24 cellular contexts compared by ENCODE assay signal in the genomic region with DNA sequence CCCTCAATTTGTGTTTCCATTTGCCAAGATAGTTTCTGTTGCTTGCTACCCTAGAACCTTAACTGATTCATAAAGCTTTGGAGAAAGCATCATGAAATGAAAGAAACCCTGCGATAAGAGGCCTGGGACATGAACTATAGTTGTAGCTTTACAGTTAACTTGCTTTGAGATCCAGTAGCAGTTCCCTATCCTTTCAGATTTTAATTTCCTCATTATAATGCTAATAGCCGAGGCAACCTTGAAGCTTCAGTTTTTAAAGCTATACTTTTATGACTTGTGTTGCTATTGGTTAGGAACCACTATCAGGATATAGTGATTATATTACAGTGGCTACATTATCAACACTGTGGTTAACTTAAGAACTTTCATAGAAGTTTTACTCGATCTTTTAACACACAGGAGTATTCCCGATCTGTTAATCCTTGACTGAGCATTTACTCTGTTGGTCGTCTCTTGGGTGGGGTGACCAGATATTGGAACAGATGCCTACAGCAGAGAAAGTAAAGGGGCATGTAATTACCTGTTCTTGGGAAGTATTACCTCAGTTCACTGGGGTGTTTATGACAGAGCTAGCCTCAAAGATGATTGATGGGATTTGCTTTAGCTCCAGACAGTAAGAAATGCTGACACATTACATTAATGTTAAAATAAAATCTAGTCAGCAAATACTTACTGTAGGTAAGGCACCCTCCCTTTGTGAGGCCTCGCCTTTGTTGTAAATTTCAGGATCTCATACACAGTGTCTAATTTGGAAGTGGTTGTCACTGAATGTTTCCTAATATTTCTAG.
"Had no signal": no experiment of that assay in that cellular context is flagged by ENCODE, and none has a peak within 500 bp of the region (broad histone marks: within the 10 kb centered on the region; RNA-seq: fewer than 3 reads in every experiment).

No MANE protein-coding gene starts in this region.

- H3K4me1 ChIP-seq: colonic mucosa, esophagus muscularis mucosa, lower lobe of right lung, parathyroid adenoma, suprapubic skin had no signal

- H2AFZ ChIP-seq: parathyroid adenoma had no signal

- H3K9me3 ChIP-seq: colonic mucosa, lower lobe of right lung, neutrophil, suprapubic skin had no signal

- H3K27ac Mint-ChIP-seq: activated CD4-positive, alpha-beta T cell treated with anti-CD3 and anti-CD28 coated beads, Interleukin-2, amount 10 ng/mL, durations not matched to agents 24 days and 14 days; activated CD8-positive, alpha-beta T cell treated with anti-CD3 and anti-CD28 coated beads for 36 hours; activated naive CD4-positive, alpha-beta T cell treated with anti-CD3 and anti-CD28 coated beads for 36 hours; activated T-helper 17 cell treated with anti-CD3 and anti-CD28 coated beads, Interleukin-2, amount 50 U/mL, for 72 hours; brain; mesothelial cell of epicardium; natural killer cell treated with Interleukin-12 subunit alpha and Interleukin-12 subunit beta and Interleukin-15 and Interleukin-18, amount 100 ng/mL, for 72 hours had no signal

- H3K79me2 ChIP-seq: parathyroid adenoma had no signal

- H3K36me3 ChIP-seq: colonic mucosa, esophagus muscularis mucosa, lower lobe of right lung, neutrophil, suprapubic skin had no signal

- H3K4me3 Mint-ChIP-seq: activated CD4-positive, alpha-beta T cell treated with anti-CD3 and anti-CD28 coated beads, Interleukin-2, amount 10 ng/mL, durations not matched to agents 24 days and 14 days; activated CD8-positive, alpha-beta T cell treated with anti-CD3 and anti-CD28 coated beads for 36 hours; activated naive CD4-positive, alpha-beta T cell treated with anti-CD3 and anti-CD28 coated beads for 36 hours; activated T-helper 17 cell treated with anti-CD3 and anti-CD28 coated beads, Interleukin-2, amount 50 U/mL, for 72 hours; brain; central memory CD8-positive, alpha-beta T cell; mesothelial cell of epicardium; natural killer cell treated with Interleukin-12 subunit alpha and Interleukin-12 subunit beta and Interleukin-15 and Interleukin-18, amount 100 ng/mL, for 72 hours; stimulated activated naive CD8-positive, alpha-beta T cell treated with anti-CD3 and anti-CD28 coated beads, Interleukin-15, amount 100 ng/mL, for 72 hours had no signal

- H3K4me3 ChIP-seq: colonic mucosa, esophagus muscularis mucosa, lower lobe of right lung, smooth muscle cell, suprapubic skin had no signal

- H3K9me3 Mint-ChIP-seq: activated T-helper 17 cell treated with anti-CD3 and anti-CD28 coated beads, Interleukin-2, amount 50 U/mL, for 72 hours had no signal

- ATAC-seq: activated CD8-positive, alpha-beta T cell treated with anti-CD3 and anti-CD28 coated beads for 36 hours; activated T-helper 17 cell treated with anti-CD3 and anti-CD28 coated beads, Interleukin-2, amount 50 U/mL, for 72 hours; lower lobe of right lung; natural killer cell treated with Interleukin-12 subunit alpha and Interleukin-12 subunit beta and Interleukin-15 and Interleukin-18, amount 100 ng/mL, for 72 hours; sciatic nerve; stimulated activated naive CD8-positive, alpha-beta T cell treated with anti-CD3 and anti-CD28 coated beads, Interleukin-15, amount 100 ng/mL, for 72 hours had no signal

- H3K27ac ChIP-seq: colonic mucosa, esophagus muscularis mucosa, lower lobe of right lung, neutrophil, parathyroid adenoma, suprapubic skin had no signal

- DNase-seq: activated CD4-positive, alpha-beta T cell treated with anti-CD3 and anti-CD28 coated beads, Interleukin-2, amount 10 ng/mL, durations not matched to agents 24 days and 14 days; activated CD8-positive, alpha-beta T cell treated with anti-CD3 and anti-CD28 coated beads for 36 hours; activated naive CD4-positive, alpha-beta T cell treated with anti-CD3 and anti-CD28 coated beads for 36 hours; activated T-cell treated with anti-CD3 and anti-CD28 coated beads, Interleukin-2, amount 50 U/mL, for 1 hour; colonic mucosa; islet precursor cell; lower lobe of right lung; stimulated activated CD4-positive, alpha-beta T cell treated with anti-CD3 and anti-CD28 coated beads, Interleukin-4, amount 100 ng/mL, for 1 hour; stimulated activated naive CD8-positive, alpha-beta T cell treated with anti-CD3 and anti-CD28 coated beads, Interleukin-15, amount 100 ng/mL, for 72 hours; T-helper 1 cell; T1000; trophoblast cell had no signal

- H3K4me1 Mint-ChIP-seq: activated CD4-positive, alpha-beta T cell treated with anti-CD3 and anti-CD28 coated beads, Interleukin-2, amount 10 ng/mL, durations not matched to agents 24 days and 14 days; activated T-helper 17 cell treated with anti-CD3 and anti-CD28 coated beads, Interleukin-2, amount 50 U/mL, for 72 hours; central memory CD8-positive, alpha-beta T cell; mesothelial cell of epicardium; stimulated activated naive CD8-positive, alpha-beta T cell treated with anti-CD3 and anti-CD28 coated beads, Interleukin-15, amount 100 ng/mL, for 72 hours had no signal

- H3K36me3 Mint-ChIP-seq: brain; natural killer cell treated with Interleukin-12 subunit alpha and Interleukin-12 subunit beta and Interleukin-15 and Interleukin-18, amount 100 ng/mL, for 72 hours had no signal

- H3K4me2 ChIP-seq: smooth muscle cell had no signal

- H3K9ac ChIP-seq: parathyroid adenoma had no signal

- H3K27me3 Mint-ChIP-seq: brain had no signal

- FAIRE-seq: endometrium had no signal

- H3K27me3 ChIP-seq: colonic mucosa, esophagus muscularis mucosa, neutrophil, suprapubic skin had no signal
